In the genomic region with DNA sequence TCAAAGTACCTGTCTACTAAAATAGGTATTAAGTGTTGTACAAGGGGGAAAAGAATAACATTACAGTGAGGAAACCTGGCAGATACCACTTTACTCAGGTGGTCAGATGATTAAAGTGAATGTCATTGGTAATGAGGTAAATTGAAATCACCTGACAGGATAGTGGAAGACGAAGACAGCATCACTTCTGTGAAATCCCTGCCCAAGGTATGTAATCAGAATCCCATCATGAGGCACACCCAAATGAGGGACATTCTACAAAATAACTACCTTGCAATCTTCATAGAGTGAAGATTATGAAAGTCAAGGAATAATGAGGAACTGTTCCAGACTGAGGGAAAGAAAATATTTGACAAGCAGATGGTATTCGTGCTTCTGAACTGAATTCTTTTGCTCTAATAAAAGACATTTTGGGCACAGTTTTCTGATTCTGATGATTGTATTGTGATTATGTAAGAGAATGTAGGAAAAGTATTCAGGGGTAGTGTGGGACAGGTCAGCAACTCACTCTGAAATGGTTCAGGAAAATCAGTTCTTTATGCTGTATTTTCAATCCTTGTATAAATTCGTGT, we compare ENCODE assay signal across 18 cellular contexts. TPM values are rescaled to one million over a fixed set of nuclear protein-coding genes. Genes with fewer than 3 reads are reported as not detected.
DNase-seq lines count a peak whose midpoint lies in the region; ATAC-seq, FAIRE-seq and TF ChIP-seq lines count a peak whose summit lies in the region.
"Had no signal": no experiment of that assay in that cellular context is flagged by ENCODE, and none has a peak within 500 bp of the region (broad histone marks: within the 10 kb centered on the region; RNA-seq: fewer than 3 reads in every experiment).

No MANE protein-coding gene starts in this region.

- TF ChIP-seq EP300 in esophagus muscularis mucosa (IDR thresholded peaks at IDR 0.05) (no peak), sigmoid colon (IDR thresholded peaks at IDR 0.05) (no peak), HepG2 (IDR thresholded peaks at IDR 0.05; ENCODE audit: low read depth in 2 of 2, low read length in 2 of 2) (no peak), HepG2 (CRISPR knock-in tag; IDR thresholded peaks at IDR 0.05; ENCODE audit: borderline replicate concordance) (no peak)

- no peaks in the 10 kb centered on the region for H3K9me3 Mint-ChIP-seq in CD8-positive, alpha-beta T cell

- peaks cover 87% of the 10 kb centered on the region for H3K4me1 ChIP-seq in CD8-positive, alpha-beta T cell (ENCODE audit: insufficient read depth, low read length)
- peaks cover 37 to 61% (median 52%) of the 10 kb centered on the region in 4 donors for H3K4me1 ChIP-seq in esophagus muscularis mucosa
- H3K4me1 ChIP-seq in sigmoid colon, result peaks cover 0 to 72% (median 48%) of the 10 kb centered on the region in 4 donors
- H3K4me1 ChIP-seq in HepG2 (ENCODE audit: insufficient read depth, low read length), result no peaks in the 10 kb centered on the region
- H3K4me1 ChIP-seq: Caco-2 had no signal

- ATAC-seq in CD8-positive, alpha-beta T cell, result no peak
- no peak for ATAC-seq in T-helper 17 cell
- no peak for ATAC-seq in HepG2
- no peak for ATAC-seq in HG02970 (IDR thresholded peaks at IDR 0.05; ENCODE audit: low FRiP score, unreplicated experiment)
- ATAC-seq: Panc1 had no signal

- no peak overlapping the region for H2AFZ ChIP-seq in HepG2 (ENCODE audit: low read length)

- H3K4me3 Mint-ChIP-seq in CD8-positive, alpha-beta T cell, result peak overlapping the region; percentile 27
- peak overlapping the region; percentile 55 for H3K4me3 Mint-ChIP-seq in T-helper 17 cell

- no peaks in the 10 kb centered on the region for H3K36me3 ChIP-seq in CD8-positive, alpha-beta T cell (ENCODE audit: insufficient read depth, low read length)
- H3K36me3 ChIP-seq in esophagus muscularis mucosa (peaks cover 0 to 53% (median 12%) of the 10 kb centered on the region in 4 donors), sigmoid colon (peaks cover 0 to 21% (median 1%) of the 10 kb centered on the region in 4 donors), HepG2 (replicated peaks in 1 of 2; ENCODE audit: control insufficient read depth in 1 of 2, insufficient read depth in 2 of 2, low read length in 2 of 2) (peaks cover 18 to 63% of the 10 kb centered on the region in 2 experiments; a peak in 4 of 5 replicates)

- no peaks in the 10 kb centered on the region for H3K27me3 ChIP-seq in CD8-positive, alpha-beta T cell (ENCODE audit: insufficient read depth, low read length)
- H3K27me3 ChIP-seq in esophagus muscularis mucosa, result no peaks in the 10 kb centered on the region
- no peaks in the 10 kb centered on the region for H3K27me3 ChIP-seq in sigmoid colon
- H3K27me3 ChIP-seq in HepG2 (ENCODE audit: control insufficient read depth in 1 of 2, insufficient read depth in 2 of 2, low read length in 2 of 2), result no peaks in the 10 kb centered on the region

- no peaks in the 10 kb centered on the region for H4K20me1 ChIP-seq in HepG2 (ENCODE audit: insufficient read depth, low read length)

- peaks cover 45% of the 10 kb centered on the region for H3K36me3 Mint-ChIP-seq in CD8-positive, alpha-beta T cell
- peaks cover 10% of the 10 kb centered on the region for H3K36me3 Mint-ChIP-seq in T-helper 17 cell (ENCODE audit: low read depth)

- FAIRE-seq in HepG2 (lab: Jason Lieb, UNC), result no peak

- intact Hi-C loops in CD8-positive, alpha-beta T cell (cut with DNase I, micrococcal nuclease), result no loop called here
- intact Hi-C loops in esophagus muscularis mucosa (cut with DNase I) (no loop called here), sigmoid colon (cut with DNase I) (no loop called here), HepG2 (cut with micrococcal nuclease; ENCODE audit: unreplicated experiment) (no loop called here)

- peaks cover 79% of the 10 kb centered on the region for H3K4me1 Mint-ChIP-seq in CD8-positive, alpha-beta T cell (ENCODE audit: low read depth)
- peaks cover 32% of the 10 kb centered on the region for H3K4me1 Mint-ChIP-seq in T-helper 17 cell

- H3K9ac ChIP-seq in HepG2 (ENCODE audit: insufficient read depth, low read depth, low read length), result no peak overlapping the region

- DNase-seq in CD8-positive, alpha-beta T cell, result no peak
- DNase-seq in T-helper 17 cell (no peak), esophagus muscularis mucosa (ENCODE audit: extremely low spot score) (no peak), sigmoid colon (no peak), cerebellar nuclear complex (lab: John Stamatoyannopoulos, UW) (no peak), HepG2 (ENCODE audit: low spot score) (no peak)
- DNase-seq: activated T-cell treated with anti-CD3 and anti-CD28 coated beads for 4 hours; Caco-2; effector CD4-positive, alpha-beta T cell; foreskin melanocyte; KBM-7; NCI-H1417 treated with DMSO at 0.1 percent for 48 hours; NCI-H524 treated with DMSO at 0.1 percent for 48 hours had no signal

- BruUV-seq in HepG2 (replicated peaks; lab: Mats Ljungman, UMichigan), result no TSS peak

- TF ChIP-seq POLR2A in esophagus muscularis mucosa (IDR thresholded peaks at IDR 0.05; ENCODE audit: low read depth) (no peak), sigmoid colon (IDR thresholded peaks at IDR 0.05) (no peak), HepG2 (IDR thresholded peaks at IDR 0.05; ENCODE audit: insufficient read depth in 1 of 2, low read depth in 2 of 2, low read length in 2 of 2) (no peak)

- 64% methylated on average over 3 of the region's 3 CpGs for WGBS in esophagus muscularis mucosa
- 72 to 88% methylated on average over 3 of the region's 3 CpGs for WGBS in sigmoid colon, 2 donors
- 93% methylated on average over 3 of the region's 3 CpGs for WGBS in HepG2 (ENCODE audit: low lambda C conversion rate)

- H3K27ac Mint-ChIP-seq in CD8-positive, alpha-beta T cell, result peak overlapping the region; percentile 88
- peak overlapping the region; percentile 88 for H3K27ac Mint-ChIP-seq in T-helper 17 cell
- H3K27ac Mint-ChIP-seq: progenitor cell of endocrine pancreas had no signal

- POLR2A ChIA-PET in CD8-positive, alpha-beta T cell (lab: Charles Lee), result interaction anchor here (1.0 to 1.8 kb wide), 2 partner anchors 13 to 34 kb away, joined by 3 to 6 read pairs; no protein-coding TSS in a partner anchor
- POLR2A ChIA-PET in HepG2 (lab: Yijun Ruan, JAX), result no interaction called here

- H3K9me3 ChIP-seq in CD8-positive, alpha-beta T cell (ENCODE audit: low read length), result no peaks in the 10 kb centered on the region
- H3K9me3 ChIP-seq in T-helper 17 cell (ENCODE audit: control insufficient read depth, low read length, poor library complexity, severe bottlenecking), result no peaks in the 10 kb centered on the region
- H3K9me3 ChIP-seq in esophagus muscularis mucosa, result no peaks in the 10 kb centered on the region
- no peaks in the 10 kb centered on the region for H3K9me3 ChIP-seq in sigmoid colon
- no peaks in the 10 kb centered on the region for H3K9me3 ChIP-seq in HepG2 (ENCODE audit: low read length)
- H3K9me3 ChIP-seq: Caco-2 had no signal

- no peak for TF ChIP-seq RAD21 in HepG2 (CRISPR knock-in tag; IDR thresholded peaks at IDR 0.05)

- no peaks in the 10 kb centered on the region for H3K79me2 ChIP-seq in HepG2 (ENCODE audit: insufficient read depth, low read length)

- no peak overlapping the region for H3K4me2 ChIP-seq in HepG2 (ENCODE audit: low read depth, low read length)

- in situ Hi-C loops in HepG2 (cut with HindIII; ENCODE audit: extremely low pct_ligation_motif_present, low pct_unique_long_range_greater_than_20kb), result no loop called here

- H3K27me3 Mint-ChIP-seq in CD8-positive, alpha-beta T cell (ENCODE audit: low read depth), result no peaks in the 10 kb centered on the region
- H3K27me3 Mint-ChIP-seq in T-helper 17 cell, result no peaks in the 10 kb centered on the region
- H3K27me3 Mint-ChIP-seq: progenitor cell of endocrine pancreas had no signal

- CTCF ChIA-PET in CD8-positive, alpha-beta T cell (lab: Charles Lee), result interaction anchor here (0.9 kb wide), 1 partner anchor 78 kb away, joined by 4 read pairs; no protein-coding TSS in a partner anchor
- CTCF ChIA-PET in HepG2 (lab: Yijun Ruan, JAX; ENCODE audit: low intra/inter-chr PET ratio, low total read pairs), result no interaction called here

- H3K27ac ChIP-seq in CD8-positive, alpha-beta T cell (ENCODE audit: low read depth, low read length), result no peak overlapping the region
- peak overlapping the region; percentile 70 to 79 (median 74) for H3K27ac ChIP-seq in esophagus muscularis mucosa (replicated peaks in 1 of 4)
- peak overlapping the region in 3 of 4 donors; percentile 60 to 77 (median 68) for H3K27ac ChIP-seq in sigmoid colon
- H3K27ac ChIP-seq in HepG2 (ENCODE audit: extremely low read length, insufficient read depth, low read length), result no peak overlapping the region

- TF ChIP-seq CTCF in CD8-positive, alpha-beta T cell (IDR thresholded peaks at IDR 0.05), result no peak
- TF ChIP-seq CTCF in esophagus muscularis mucosa (IDR thresholded peaks at IDR 0.05) (no peak), sigmoid colon (IDR thresholded peaks at IDR 0.05) (no peak), HepG2 (CRISPR knock-in tag; IDR thresholded peaks at IDR 0.05) (no peak)

- H3K4me3 ChIP-seq in CD8-positive, alpha-beta T cell (ENCODE audit: low read depth, low read length), result no peak overlapping the region
- H3K4me3 ChIP-seq in esophagus muscularis mucosa, result no peak overlapping the region
- H3K4me3 ChIP-seq in sigmoid colon, result no peak overlapping the region
- H3K4me3 ChIP-seq in HepG2 (replicated peaks in 1 of 3; ENCODE audit: insufficient read depth in 1 of 3, low read depth in 2 of 3, low read length in 3 of 3), result no peak overlapping the region

RNA-seq across cellular contexts. Expression of a gene that starts 33.3 kb away (rescaled TPM):
- total RNA-seq in CD8-positive, alpha-beta T cell, result not detected
- not detected for total RNA-seq in T-helper 17 cell
- 1 to 10 TPM in 1 of 4 donors, not detected in 3; 1.2 TPM for total RNA-seq in esophagus muscularis mucosa
- 1 to 10 TPM in 1 of 4 donors, not detected in 3; 1.1 TPM for total RNA-seq in sigmoid colon
- not detected for polyA plus RNA-seq in sigmoid colon
- total RNA-seq in HepG2 (2016; rRNA removed; fragmentation: Illumina TruSeq; extraction: Trizol), result not detected in 2 replicates
- total RNA-seq in HepG2 (2016; cell fraction: cytosol; rRNA removed; fragmentation: Illumina TruSeq; extraction: Trizol; ENCODE audit: low read depth), result not detected in 2 replicates
- not detected in 2 replicates for total RNA-seq in HepG2 (2016; cell fraction: insoluble cytoplasmic fraction; rRNA removed; fragmentation: Illumina TruSeq; extraction: Trizol)
- not detected in 2 replicates for total RNA-seq in HepG2 (2016; cell fraction: membrane; rRNA removed; fragmentation: Illumina TruSeq; extraction: Trizol)
- not detected in 2 replicates for total RNA-seq in HepG2 (2016; cell fraction: nucleus; rRNA removed; fragmentation: Illumina TruSeq; extraction: Trizol)
- polyA plus RNA-seq in HepG2 (2011; rRNA removed), result not detected in 2 replicates
- polyA plus RNA-seq in HepG2 (2011; cell fraction: cytosol; rRNA removed), result not detected in 2 replicates
- 0.23 TPM in 1 of 2 replicates, not detected in the other for polyA plus RNA-seq in HepG2 (2011; cell fraction: nucleus; rRNA removed)
- not detected in 2 replicates for polyA plus RNA-seq in HepG2 (2012)
- polyA plus RNA-seq in HepG2 (2016; cell fraction: cytosol; fragmentation: Illumina TruSeq; extraction: Trizol; ENCODE audit: low read depth), result not detected in 2 replicates
- polyA plus RNA-seq in HepG2 (2016; cell fraction: insoluble cytoplasmic fraction; fragmentation: Illumina TruSeq; extraction: Trizol; ENCODE audit: low read depth), result not detected in 2 replicates
- polyA plus RNA-seq in HepG2 (2016; cell fraction: membrane; fragmentation: Illumina TruSeq; extraction: Trizol; ENCODE audit: low read depth), result not detected in 2 replicates
- polyA plus RNA-seq in HepG2 (2016; cell fraction: nucleus; fragmentation: Illumina TruSeq; extraction: Trizol; ENCODE audit: insufficient read depth, low read depth), result not detected in 2 replicates
- polyA minus RNA-seq in HepG2 (2011; rRNA and poly(A)+ RNA removed; ENCODE audit: low replicate concordance), result not detected in 2 replicates
- not detected in 2 replicates for polyA minus RNA-seq in HepG2 (2011; cell fraction: cytosol; rRNA and poly(A)+ RNA removed)
- not detected in 2 replicates for polyA minus RNA-seq in HepG2 (2011; cell fraction: nucleus; rRNA and poly(A)+ RNA removed)
- total RNA-seq: Caco-2; H4; progenitor cell of endocrine pancreas; T-helper 1 cell treated with Interleukin-12 subunit alpha and Interleukin-12 subunit beta and Interleukin-4 antibody, amounts not matched to agents 30 ng/mL and 1 ng/mL, for 36 hours had no signal

RNA-seq across cellular contexts. Expression of a gene that starts 40.2 kb away (rescaled TPM):
- total RNA-seq in CD8-positive, alpha-beta T cell, result not detected
- total RNA-seq in T-helper 17 cell (under 1 TPM; 0.30 to 0.55 TPM), esophagus muscularis mucosa (100 to 1,000 TPM; 101 to 146 (median 109) TPM), sigmoid colon (100 to 1,000 TPM; 119 to 162 (median 127) TPM), HepG2 (2016; rRNA removed; fragmentation: Illumina TruSeq; extraction: Trizol) (0.17 and 0.40 TPM in 2 replicates)
- polyA plus RNA-seq in sigmoid colon (10 to 100 TPM; 22.7 to 43.8 (median 36.0) TPM), HepG2 (2011; rRNA removed) (0.11 and 0.18 TPM in 2 replicates)
- 0.10 TPM in 1 of 2 replicates, not detected in the other for total RNA-seq in HepG2 (2016; cell fraction: cytosol; rRNA removed; fragmentation: Illumina TruSeq; extraction: Trizol; ENCODE audit: low read depth)
- total RNA-seq in HepG2 (2016; cell fraction: insoluble cytoplasmic fraction; rRNA removed; fragmentation: Illumina TruSeq; extraction: Trizol), result 0.15 and 0.37 TPM in 2 replicates
- 0.31 and 0.48 TPM in 2 replicates for total RNA-seq in HepG2 (2016; cell fraction: membrane; rRNA removed; fragmentation: Illumina TruSeq; extraction: Trizol)
- 0.43 TPM in 1 of 2 replicates, not detected in the other for total RNA-seq in HepG2 (2016; cell fraction: nucleus; rRNA removed; fragmentation: Illumina TruSeq; extraction: Trizol)
- 0.09 and 0.16 TPM in 2 replicates for polyA plus RNA-seq in HepG2 (2011; cell fraction: cytosol; rRNA removed)
- 0.13 TPM in 1 of 2 replicates, not detected in the other for polyA plus RNA-seq in HepG2 (2011; cell fraction: nucleus; rRNA removed)
- 0.09 and 0.11 TPM in 2 replicates for polyA plus RNA-seq in HepG2 (2012)
- 0.18 TPM in 2 replicates for polyA plus RNA-seq in HepG2 (2016; cell fraction: cytosol; fragmentation: Illumina TruSeq; extraction: Trizol; ENCODE audit: low read depth)
- 0.13 TPM in 1 of 2 replicates, not detected in the other for polyA plus RNA-seq in HepG2 (2016; cell fraction: insoluble cytoplasmic fraction; fragmentation: Illumina TruSeq; extraction: Trizol; ENCODE audit: low read depth)
- polyA plus RNA-seq in HepG2 (2016; cell fraction: membrane; fragmentation: Illumina TruSeq; extraction: Trizol; ENCODE audit: low read depth), result 0.22 TPM in 2 replicates
- polyA plus RNA-seq in HepG2 (2016; cell fraction: nucleus; fragmentation: Illumina TruSeq; extraction: Trizol; ENCODE audit: insufficient read depth, low read depth), result 0.29 TPM in 1 of 2 replicates, not detected in the other
- 23.5 TPM in 1 of 2 replicates, not detected in the other for polyA minus RNA-seq in HepG2 (2011; rRNA and poly(A)+ RNA removed; ENCODE audit: low replicate concordance)
- 0.26 TPM in 1 of 2 replicates, not detected in the other for polyA minus RNA-seq in HepG2 (2011; cell fraction: cytosol; rRNA and poly(A)+ RNA removed)
- not detected in 2 replicates for polyA minus RNA-seq in HepG2 (2011; cell fraction: nucleus; rRNA and poly(A)+ RNA removed)
- total RNA-seq: T-helper 1 cell treated with Interleukin-12 subunit alpha and Interleukin-12 subunit beta and Interleukin-4 antibody, amounts not matched to agents 30 ng/mL and 1 ng/mL, for 36 hours had no signal

RNA-seq across cellular contexts. Expression of a gene that starts 46.6 kb away (rescaled TPM):
- total RNA-seq in CD8-positive, alpha-beta T cell, result 10 to 100 TPM; 23.6 to 24.6 TPM
- total RNA-seq in T-helper 17 cell, result 10 to 100 TPM; 22.8 to 25.6 TPM
- total RNA-seq in esophagus muscularis mucosa, result 100 to 1,000 TPM in 1 of 4 donors, 10 to 100 TPM in 3; 51.4 to 101 (median 62.1) TPM
- total RNA-seq in sigmoid colon, result 10 to 100 TPM; 34.1 to 53.2 (median 50.4) TPM
- polyA plus RNA-seq in sigmoid colon, result 10 to 100 TPM; 20.9 to 38.4 (median 22.8) TPM
- 30.8 and 32.2 TPM in 2 replicates for total RNA-seq in HepG2 (2016; rRNA removed; fragmentation: Illumina TruSeq; extraction: Trizol)
- total RNA-seq in HepG2 (2016; cell fraction: cytosol; rRNA removed; fragmentation: Illumina TruSeq; extraction: Trizol; ENCODE audit: low read depth), result 30.5 and 35.2 TPM in 2 replicates
- total RNA-seq in HepG2 (2016; cell fraction: insoluble cytoplasmic fraction; rRNA removed; fragmentation: Illumina TruSeq; extraction: Trizol), result 31.2 and 31.8 TPM in 2 replicates
- total RNA-seq in HepG2 (2016; cell fraction: membrane; rRNA removed; fragmentation: Illumina TruSeq; extraction: Trizol), result 30.6 and 31.8 TPM in 2 replicates
- 49.0 and 52.5 TPM in 2 replicates for total RNA-seq in HepG2 (2016; cell fraction: nucleus; rRNA removed; fragmentation: Illumina TruSeq; extraction: Trizol)
- 48.6 and 53.3 TPM in 2 replicates for polyA plus RNA-seq in HepG2 (2011; rRNA removed)
- polyA plus RNA-seq in HepG2 (2011; cell fraction: cytosol; rRNA removed), result 22.6 and 33.2 TPM in 2 replicates
- polyA plus RNA-seq in HepG2 (2011; cell fraction: nucleus; rRNA removed), result 69.6 and 81.2 TPM in 2 replicates
- polyA plus RNA-seq in HepG2 (2012), result 47.9 and 50.2 TPM in 2 replicates
- 2.8 and 3.5 TPM in 2 replicates for polyA plus RNA-seq in HepG2 (2016; cell fraction: cytosol; fragmentation: Illumina TruSeq; extraction: Trizol; ENCODE audit: low read depth)
- 26.3 and 29.3 TPM in 2 replicates for polyA plus RNA-seq in HepG2 (2016; cell fraction: insoluble cytoplasmic fraction; fragmentation: Illumina TruSeq; extraction: Trizol; ENCODE audit: low read depth)
- polyA plus RNA-seq in HepG2 (2016; cell fraction: membrane; fragmentation: Illumina TruSeq; extraction: Trizol; ENCODE audit: low read depth), result 8.7 and 10.2 TPM in 2 replicates
- 65.7 and 69.7 TPM in 2 replicates for polyA plus RNA-seq in HepG2 (2016; cell fraction: nucleus; fragmentation: Illumina TruSeq; extraction: Trizol; ENCODE audit: insufficient read depth, low read depth)
- polyA minus RNA-seq in HepG2 (2011; rRNA and poly(A)+ RNA removed; ENCODE audit: low replicate concordance), result 15.3 and 18.9 TPM in 2 replicates
- 28.0 and 35.3 TPM in 2 replicates for polyA minus RNA-seq in HepG2 (2011; cell fraction: cytosol; rRNA and poly(A)+ RNA removed)
- 157 and 207 TPM in 2 replicates for polyA minus RNA-seq in HepG2 (2011; cell fraction: nucleus; rRNA and poly(A)+ RNA removed)

Comparison
In these comparisons a context has a peak if more than half of its experiments do, and no peak if none do; other contexts are left out.
1. H3K27ac ChIP-seq: peak in esophagus muscularis mucosa (4 of 4) and sigmoid colon (3 of 4); none in CD8-positive, alpha-beta T cell (single experiment) and HepG2 (single experiment).
2. RNA of a gene that starts 40.2 kb away (total RNA-seq): 119 to 162 TPM in sigmoid colon and 101 to 146 TPM in esophagus muscularis mucosa; 0.30 to 0.55 TPM in T-helper 17 cell, 0.10 to 0.48 TPM in HepG2 and not detected in CD8-positive, alpha-beta T cell; every median in the first group is over 10 times any median in the second.